ENCODE assay signal across 27 cellular contexts in the genomic region with DNA sequence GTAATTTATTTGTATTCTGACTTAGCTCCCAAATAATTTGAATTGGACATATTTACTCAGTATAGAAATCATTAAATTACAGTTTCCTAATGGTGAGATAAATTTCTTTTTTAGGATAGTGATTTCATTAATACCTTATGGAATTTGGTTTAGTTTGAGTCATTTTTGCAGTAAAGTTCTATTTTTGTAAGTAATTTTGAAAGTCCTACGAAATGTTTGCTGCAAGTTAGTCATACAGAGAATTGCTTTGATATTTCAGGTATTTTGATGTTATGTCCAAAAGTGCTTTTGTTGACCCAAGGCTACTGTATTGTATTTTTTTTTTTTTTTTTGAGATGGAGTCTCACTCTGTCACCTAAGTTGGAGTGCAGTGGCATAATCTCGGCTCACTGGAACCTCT.
"Had no signal": no experiment of that assay in that cellular context is flagged by ENCODE, and none has a peak within 500 bp of the region (broad histone marks: within the 10 kb centered on the region; RNA-seq: fewer than 3 reads in every experiment).

No MANE protein-coding gene starts in this region.

- H3K4me3 ChIP-seq: left lung, lower lobe of right lung, pancreas, prostate gland, skin epidermis, tibial nerve, upper lobe of left lung, vagina had no signal

- H3K9me3 ChIP-seq: pancreas, prostate gland, upper lobe of left lung had no signal

- H3K27me3 ChIP-seq: left lung, pancreas, tibial nerve, upper lobe of left lung, vagina had no signal

- DNase-seq: hippocampal formation; left colon; left lung; lower lobe of right lung; mammary epithelial cell; mesenchymal stem cell; nucleus accumbens; pancreas; posterior cingulate gyrus; retina; stimulated activated CD4-positive, alpha-beta T cell treated with anti-CD3 and anti-CD28 coated beads, Interleukin-12 subunit alpha, Interleukin-12 subunit beta, amount 100 ng/mL, for 4 hours; stimulated activated CD4-positive, alpha-beta T cell treated with anti-CD3 and anti-CD28 coated beads, Interleukin-15, amount 100 ng/mL, for 24 hours; stimulated activated CD4-positive, alpha-beta T cell treated with anti-CD3 and anti-CD28 coated beads, Interleukin-4, amount 100 ng/mL, for 4 hours; stimulated activated CD8-positive, alpha-beta memory T cell treated with anti-CD3 and anti-CD28 coated beads, Interleukin-4, amount 100 ng/mL, for 48 hours; stimulated activated naive CD4-positive, alpha-beta T cell treated with Interleukin-2 at 50 U/mL for 16 hours; stimulated activated naive CD8-positive, alpha-beta T cell treated with anti-CD3 and anti-CD28 coated beads, Interleukin-15, amount 100 ng/mL, for 72 hours; substantia nigra; upper lobe of left lung had no signal

- ATAC-seq: left colon; left lung; lower lobe of right lung; naive thymus-derived CD8-positive, alpha-beta T cell; pancreas; right cardiac atrium; sciatic nerve; stimulated activated memory B cell treated with anti-CD40 and anti-IgM and Interleukin-4, amounts not matched to agents 10 μg/mL and 1 μg/mL and 100 μg/mL, for 72 hours; stimulated activated naive CD8-positive, alpha-beta T cell treated with anti-CD3 and anti-CD28 coated beads, Interleukin-15, amount 100 ng/mL, for 72 hours had no signal

- H3K36me3 ChIP-seq: left lung, lower lobe of right lung, pancreas, prostate gland, upper lobe of left lung had no signal

- FAIRE-seq: keratinocyte, pancreas had no signal

- H3K4me1 ChIP-seq: prostate gland had no signal

- H3K27ac ChIP-seq: left lung, lower lobe of right lung, pancreas, prostate gland, skin epidermis, tibial nerve, upper lobe of left lung, vagina had no signal
